In the genomic region with DNA sequence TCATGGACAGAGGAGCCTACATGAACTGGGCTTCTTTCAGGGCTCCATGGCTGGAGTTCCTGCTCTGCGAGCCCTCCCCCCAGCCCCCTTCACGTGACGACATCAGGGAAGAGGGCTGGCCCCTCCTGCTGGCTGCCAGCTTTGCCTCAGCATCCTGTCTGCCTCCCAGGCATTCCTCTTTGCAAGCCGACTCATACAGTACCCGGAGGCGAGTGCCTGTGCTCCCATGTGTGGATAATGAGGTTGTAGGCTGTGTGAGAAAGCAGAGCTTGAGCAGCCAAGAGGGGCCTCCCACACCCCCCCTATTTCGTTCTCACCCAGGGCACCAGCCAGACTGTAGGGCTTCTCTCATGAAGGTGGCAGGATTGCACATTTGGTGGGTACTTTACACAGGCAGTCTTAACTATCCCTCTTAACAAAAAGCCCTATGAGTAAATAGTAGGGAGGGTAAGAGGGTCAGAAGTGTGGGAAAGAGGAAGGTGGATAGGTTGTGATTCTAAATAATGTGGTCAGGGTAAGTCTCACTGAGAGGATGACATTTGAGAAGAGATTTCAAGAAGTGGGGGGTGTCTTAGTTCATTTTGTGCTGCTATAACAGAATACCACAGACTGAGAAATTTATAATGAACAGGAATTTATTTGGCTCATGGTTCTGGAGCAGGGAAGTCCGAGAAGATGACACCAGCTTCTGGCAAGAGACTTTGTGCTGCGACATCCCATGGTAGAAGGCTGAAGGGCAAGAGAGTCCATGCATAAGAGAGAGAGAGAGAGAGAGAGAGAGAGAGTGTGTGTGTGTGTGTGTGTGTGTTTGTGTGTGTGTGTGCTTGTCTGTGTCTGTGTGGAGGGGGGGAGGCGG, we compare ENCODE assay signal across 9 cellular contexts.
DNase-seq lines count a peak whose midpoint lies in the region; ATAC-seq and TF ChIP-seq lines count a peak whose summit lies in the region.
"Had no signal": no experiment of that assay in that cellular context is flagged by ENCODE, and none has a peak within 500 bp of the region (broad histone marks: within the 10 kb centered on the region; RNA-seq: fewer than 3 reads in every experiment).

No MANE protein-coding gene starts in this region.

- DNase-seq in NCI-H82 (lab: John Stamatoyannopoulos, UW) (peak; percentile 29), NCI-H82 treated with DMSO at 0.1 percent for 48 hours (lab: John Stamatoyannopoulos, UW; ENCODE audit: unreplicated experiment) (no peak), SK-N-MC (ENCODE audit: low read depth, low spot score) (peak; percentile 76), head of caudate nucleus (peak; percentile 20 to 91 (median 60)), upper lobe of right lung (no peak), pons (ENCODE audit: low spot score) (no peak)
- DNase-seq: CD4-positive, CD25-positive, alpha-beta regulatory T cell had no signal

- no peaks in the 10 kb centered on the region for H3K27me3 ChIP-seq in upper lobe of right lung

- H3K4me3 ChIP-seq in SK-N-MC, result peak overlapping the region; percentile 55
- H3K4me3 ChIP-seq in upper lobe of right lung, result no peak overlapping the region

- intact Hi-C loops in head of caudate nucleus (cut with DNase I), result no loop called here
- intact Hi-C loops in upper lobe of right lung (cut with DNase I), result no loop called here

- peak; percentile 36 for ATAC-seq in upper lobe of right lung
- ATAC-seq in HG02884 (IDR thresholded peaks at IDR 0.05; ENCODE audit: unreplicated experiment), result no peak
- no peak for ATAC-seq in HG02763 (IDR thresholded peaks at IDR 0.05; ENCODE audit: unreplicated experiment)

- H3K9ac ChIP-seq in SK-N-MC (ENCODE audit: insufficient read length), result no peak overlapping the region

- peaks cover 9% of the 10 kb centered on the region for H3K4me1 ChIP-seq in upper lobe of right lung

- TF ChIP-seq CTCF in upper lobe of right lung (IDR thresholded peaks at IDR 0.05), result no peak

- H3K36me3 ChIP-seq in SK-N-MC (ENCODE audit: insufficient read depth, low read length) (no peaks in the 10 kb centered on the region), upper lobe of right lung (no peaks in the 10 kb centered on the region)

- H3K9me3 ChIP-seq in SK-N-MC (ENCODE audit: low read depth, low read length) (no peaks in the 10 kb centered on the region), upper lobe of right lung (no peaks in the 10 kb centered on the region)

- H3K27ac ChIP-seq in SK-N-MC (peak overlapping the region; percentile 59), upper lobe of right lung (no peak overlapping the region)

Comparison
In these comparisons a context has a peak if more than half of its experiments do, and no peak if none do; other contexts are left out.
1. DNase-seq: peak in NCI-H82 (single experiment), SK-N-MC (single experiment) and head of caudate nucleus (42 of 42); none in NCI-H82 treated with DMSO at 0.1 percent for 48 hours (single experiment), upper lobe of right lung (single experiment) and pons (single experiment).